In genomic region chr5:39233783-39234182, GRCh38 we compare ENCODE assay signal across 10 cellular contexts. TPM values are rescaled to one million over a fixed set of nuclear protein-coding genes. Genes with fewer than 3 reads are reported as not detected.
"Had no signal": no experiment of that assay in that cellular context is flagged by ENCODE, and none has a peak within 500 bp of the region (broad histone marks: within the 10 kb centered on the region; RNA-seq: fewer than 3 reads in every experiment).

No MANE protein-coding gene starts in this region.

- H3K9ac ChIP-seq: GM23248 had no signal

- H3K36me3 ChIP-seq: HAP-1 had no signal

- ATAC-seq: HCT116, HepG2 had no signal

- H3K9me3 ChIP-seq: HAP-1 had no signal

- H3K27ac ChIP-seq: GM23248, HL-60 had no signal

- H3K4me3 ChIP-seq: GM23248, HAP-1 had no signal

- H2AFZ ChIP-seq: GM23248 had no signal

- DNase-seq: GM23248, GOT3, H7, HFFc6, KBM-7 had no signal

- H3K4me1 ChIP-seq: HAP-1 had no signal

RNA-seq across cellular contexts. Expression of gene FYB1, which starts 14.4 kb away (rescaled TPM):
- total RNA-seq: GM23248, H7, HepG2, HT1080 had no signal
